Comparison of ENCODE assay signal across 1 cellular context in genomic region chr6:27222971-27223370, GRCh38. TPM values are rescaled to one million over a fixed set of nuclear protein-coding genes. Genes with fewer than 3 reads are reported as not detected.
"Had no signal": no experiment of that assay in that cellular context is flagged by ENCODE, and none has a peak within 500 bp of the region (broad histone marks: within the 10 kb centered on the region; RNA-seq: fewer than 3 reads in every experiment).

No MANE protein-coding gene starts in this region.

RNA-seq across cellular contexts. Expression of gene PRSS16, which starts 24.5 kb away (rescaled TPM):
- total RNA-seq: activated CD4-positive, alpha-beta T cell treated with anti-CD3 and anti-CD28 coated beads, Interleukin-2, amount 10 ng/mL, durations not matched to agents 24 days and 14 days had no signal
